11 cellular contexts compared by ENCODE assay signal in the genomic region with DNA sequence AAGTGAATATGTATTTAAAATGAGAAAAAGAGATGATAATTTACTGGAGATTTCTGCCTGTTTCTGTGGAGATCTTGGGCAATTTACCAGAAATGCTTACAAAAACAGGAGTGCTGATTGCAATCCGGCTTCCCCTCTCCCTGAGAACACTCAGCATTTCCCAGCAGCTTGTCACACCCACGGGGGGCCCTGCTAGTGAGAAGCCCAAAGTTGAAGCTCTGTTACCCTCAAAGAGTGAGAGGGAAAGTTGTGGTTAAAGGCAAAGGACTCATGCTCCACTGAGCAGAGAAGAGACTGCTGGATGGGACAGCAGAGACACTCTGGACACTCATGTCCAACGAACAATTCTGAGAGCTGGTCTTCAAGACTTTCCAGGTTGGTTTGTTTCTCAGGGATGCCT. TPM values are rescaled to one million over a fixed set of nuclear protein-coding genes. Genes with fewer than 3 reads are reported as not detected.
DNase-seq lines count a peak whose midpoint lies in the region; ATAC-seq lines count a peak whose summit lies in the region.
"Had no signal": no experiment of that assay in that cellular context is flagged by ENCODE, and none has a peak within 500 bp of the region (broad histone marks: within the 10 kb centered on the region; RNA-seq: fewer than 3 reads in every experiment).

No MANE protein-coding gene starts in this region.

- H3K9me3 ChIP-seq in mononuclear cell (ENCODE audit: low read depth, low read length) = no peaks in the 10 kb centered on the region
- H3K9me3 ChIP-seq: body of pancreas had no signal

- H3K36me3 Mint-ChIP-seq in activated T-helper 17 cell treated with anti-CD3 and anti-CD28 coated beads, Interleukin-2, amount 50 U/mL, for 72 hours (ENCODE audit: low read depth) = peaks cover 6% of the 10 kb centered on the region

- peak overlapping the region; percentile 91 for H3K4me3 Mint-ChIP-seq in activated T-helper 17 cell treated with anti-CD3 and anti-CD28 coated beads, Interleukin-2, amount 50 U/mL, for 72 hours

- peak overlapping the region; percentile 12 for H3K4me3 ChIP-seq in mononuclear cell (ENCODE audit: low read length)
- H3K4me3 ChIP-seq: body of pancreas had no signal

- no peaks in the 10 kb centered on the region for H3K27me3 ChIP-seq in mononuclear cell (ENCODE audit: insufficient read depth, low read length)
- H3K27me3 ChIP-seq: body of pancreas had no signal

- DNase-seq in stimulated activated naive CD4-positive, alpha-beta T cell treated with Interleukin-2 at 50 U/mL for 16 hours (lab: John Stamatoyannopoulos, UW) = peak; percentile 36
- no peak for DNase-seq in stimulated activated naive CD4-positive, alpha-beta T cell (lab: John Stamatoyannopoulos, UW)
- DNase-seq in mesenteric fat pad (ENCODE audit: low spot score) = no peak
- DNase-seq in hepatic stellate cell (ENCODE audit: low spot score) = no peak
- no peak for DNase-seq in NCI-H1694 (lab: John Stamatoyannopoulos, UW)
- DNase-seq: body of pancreas, C1 segment of cervical spinal cord had no signal

- H3K4me1 Mint-ChIP-seq in activated T-helper 17 cell treated with anti-CD3 and anti-CD28 coated beads, Interleukin-2, amount 50 U/mL, for 72 hours = peaks cover 37% of the 10 kb centered on the region

- ATAC-seq in activated T-helper 17 cell treated with anti-CD3 and anti-CD28 coated beads, Interleukin-2, amount 50 U/mL, for 72 hours (replicated peaks) = no peak
- no peak for ATAC-seq in GM18502 (IDR thresholded peaks at IDR 0.05; ENCODE audit: poor library complexity, unreplicated experiment)
- ATAC-seq: body of pancreas, HCT116 had no signal

- H3K9me3 Mint-ChIP-seq in activated T-helper 17 cell treated with anti-CD3 and anti-CD28 coated beads, Interleukin-2, amount 50 U/mL, for 72 hours = peaks cover 3% of the 10 kb centered on the region

- peaks cover 86% of the 10 kb centered on the region for H3K4me1 ChIP-seq in mononuclear cell (ENCODE audit: insufficient read depth, low read length)

- H3K27ac Mint-ChIP-seq in activated T-helper 17 cell treated with anti-CD3 and anti-CD28 coated beads, Interleukin-2, amount 50 U/mL, for 72 hours = no peak overlapping the region

- H3K27me3 Mint-ChIP-seq in activated T-helper 17 cell treated with anti-CD3 and anti-CD28 coated beads, Interleukin-2, amount 50 U/mL, for 72 hours = no peaks in the 10 kb centered on the region

RNA-seq across cellular contexts. Expression of gene MCTP2, which starts 2.9 kb away (rescaled TPM):
- total RNA-seq in activated T-helper 17 cell treated with anti-CD3 and anti-CD28 coated beads, Interleukin-2, amount 50 U/mL, for 72 hours = 10 to 100 TPM; 19.6 to 32.9 TPM
- total RNA-seq in mononuclear cell = 55.9 TPM
- total RNA-seq in mesenteric fat pad = 11.0 TPM
